17 cellular contexts compared by ENCODE assay signal in the genomic region with DNA sequence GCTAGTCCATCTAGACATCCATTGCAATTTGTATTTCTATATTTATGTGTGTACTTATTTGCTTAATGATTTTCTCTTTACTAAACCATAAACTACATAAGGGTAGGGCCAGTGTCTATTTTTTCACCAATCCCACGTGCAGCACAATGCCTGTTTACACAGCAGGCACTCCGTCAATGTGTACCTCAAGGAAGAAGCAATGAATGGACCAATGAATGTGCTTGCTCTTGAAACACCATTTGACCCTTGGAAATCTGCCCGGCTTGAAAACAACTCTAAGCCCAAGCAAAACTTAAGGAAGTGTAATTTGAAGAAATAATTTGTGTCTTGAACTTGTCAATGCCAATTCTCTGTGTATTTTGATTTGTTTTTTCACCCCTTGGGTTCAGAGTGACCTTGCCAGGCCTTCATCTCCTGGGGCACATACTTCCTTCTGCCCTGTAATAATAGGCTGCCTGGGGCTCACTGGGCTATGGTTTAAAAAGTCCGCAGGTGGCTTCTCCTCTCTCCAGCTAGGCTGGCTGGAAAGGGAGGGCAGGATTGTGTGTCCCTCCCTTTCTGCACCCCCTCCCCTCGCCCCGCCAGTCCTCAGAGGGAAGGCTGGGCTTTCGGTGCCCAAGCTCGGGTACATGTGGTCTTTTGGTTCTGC.
DNase-seq lines count a peak whose midpoint lies in the region; FAIRE-seq and TF ChIP-seq lines count a peak whose summit lies in the region.
"Had no signal": no experiment of that assay in that cellular context is flagged by ENCODE, and none has a peak within 500 bp of the region (broad histone marks: within the 10 kb centered on the region; RNA-seq: fewer than 3 reads in every experiment).

No MANE protein-coding gene starts in this region.

- no peaks in the 10 kb centered on the region for H3K23me2 ChIP-seq in H9 (ENCODE audit: insufficient read length, low read depth, low read length, poor library complexity, severe bottlenecking)

- TF ChIP-seq CTCF in H9 (conservative IDR thresholded peaks at IDR 0.05) = no peak
- no peak for TF ChIP-seq CTCF in GM10248 (IDR thresholded peaks at IDR 0.05; ENCODE audit: control extremely low read depth, extremely low read depth, low read depth, missing control alignments)

- no peak overlapping the region for H2BK15ac ChIP-seq in H9 (ENCODE audit: low read depth, low read length)

- H3K36me3 ChIP-seq in small intestine (ENCODE audit: control insufficient read depth in 2 of 2, insufficient read depth in 2 of 2, low read length in 2 of 2) = no peaks in the 10 kb centered on the region
- H3K36me3 ChIP-seq: gastrocnemius medialis had no signal

- H4K20me1 ChIP-seq in H9 (ENCODE audit: control insufficient read depth, insufficient read depth, insufficient read length) = no peaks in the 10 kb centered on the region

- no peaks in the 10 kb centered on the region for H3K27me3 ChIP-seq in H9 (ENCODE audit: insufficient read depth, low read length)
- no peaks in the 10 kb centered on the region for H3K27me3 ChIP-seq in small intestine (ENCODE audit: control insufficient read depth in 2 of 2, insufficient read depth in 2 of 2, low read length in 2 of 2)
- H3K27me3 ChIP-seq: gastrocnemius medialis had no signal

- no peaks in the 10 kb centered on the region for H3K79me1 ChIP-seq in H9 (ENCODE audit: insufficient read depth, low read depth, low read length, poor library complexity, severe bottlenecking)

- H3K14ac ChIP-seq in H9 (ENCODE audit: insufficient read depth, low read length) = no peak overlapping the region

- DNase-seq in H9 (peak; percentile 22), NCI-H2227 (lab: John Stamatoyannopoulos, UW; ENCODE audit: unreplicated experiment) (peak; percentile 71), fibroblast of gingiva (ENCODE audit: low read depth) (peak; percentile 72), small intestine (peak; percentile 24), GM10248 (ENCODE audit: extremely low spot score) (no peak), RPMI8226 (no peak)
- DNase-seq in stimulated activated CD4-positive, alpha-beta T cell treated with anti-CD3 and anti-CD28 coated beads, Interleukin-4, amount 100 ng/mL, for 4 hours = no peak
- DNase-seq: activated CD8-positive, alpha-beta memory T cell treated with anti-CD3 and anti-CD28 coated beads, Interleukin-2, amount 50 U/mL, for 4 hours; activated naive CD4-positive, alpha-beta T cell treated with anti-CD3 and anti-CD28 coated beads, Interleukin-2, amount 50 U/mL, for 16 hours; effector memory CD4-positive, alpha-beta T cell; gastrocnemius medialis; KBM-7; NCI-H526 treated with DMSO at 0.1 percent for 48 hours; stimulated activated naive CD8-positive, alpha-beta T cell treated with anti-CD3 and anti-CD28 coated beads, Interleukin-15, amount 100 ng/mL, for 72 hours had no signal

- no peak overlapping the region for H3K4me2 ChIP-seq in H9 (ENCODE audit: insufficient read depth, insufficient read length, low read length)

- no peak overlapping the region for H3K4me3 Mint-ChIP-seq in H9
- H3K4me3 Mint-ChIP-seq: stimulated activated naive CD8-positive, alpha-beta T cell treated with anti-CD3 and anti-CD28 coated beads, Interleukin-15, amount 100 ng/mL, for 72 hours had no signal

- no peak overlapping the region for H3K4me3 ChIP-seq in small intestine (ENCODE audit: low read depth in 1 of 2, low read length in 2 of 2)
- H3K4me3 ChIP-seq: gastrocnemius medialis, skin epidermis had no signal

- no peaks in the 10 kb centered on the region; the same call in 1 of the 2 replicates for H3K27me3 Mint-ChIP-seq in H9 (ENCODE audit: low read depth)
- H3K27me3 Mint-ChIP-seq: stimulated activated naive CD8-positive, alpha-beta T cell treated with anti-CD3 and anti-CD28 coated beads, Interleukin-15, amount 100 ng/mL, for 72 hours had no signal

- no peak overlapping the region for H4K5ac ChIP-seq in H9 (ENCODE audit: insufficient read length, low read depth, low read length)

- H3T11ph ChIP-seq in H9 (ENCODE audit: low read length) = no peak overlapping the region

- no peak overlapping the region for H3K27ac ChIP-seq in H9 (ENCODE audit: insufficient read length, low read depth, low read length)
- no peak overlapping the region for H3K27ac ChIP-seq in small intestine (ENCODE audit: low read depth in 1 of 2, low read length in 1 of 2)
- H3K27ac ChIP-seq: gastrocnemius medialis, skin epidermis had no signal

- CTCF ChIA-PET in GM10248 (lab: Yijun Ruan, JAX) = no interaction called here

- H3K9me3 ChIP-seq in H9 (ENCODE audit: control insufficient read depth, low read depth, low read length) (no peaks in the 10 kb centered on the region), small intestine (ENCODE audit: control insufficient read depth, low read depth) (no peaks in the 10 kb centered on the region)
- H3K9me3 ChIP-seq: gastrocnemius medialis had no signal

- H4K8ac ChIP-seq in H9 (replicated peaks; ENCODE audit: insufficient read length, low read depth, low read length) = no peak overlapping the region

- H3K79me2 ChIP-seq in H9 (ENCODE audit: insufficient read depth, low read length) = no peaks in the 10 kb centered on the region

- no peak overlapping the region for H2BK20ac ChIP-seq in H9 (ENCODE audit: low read depth, low read length, poor library complexity, severe bottlenecking)

- no peak overlapping the region for H2BK5ac ChIP-seq in H9 (ENCODE audit: insufficient read length, low read length)

- no peak overlapping the region for H3K56ac ChIP-seq in H9 (ENCODE audit: insufficient read length, low read depth, low read length)

- no peak overlapping the region for H2AFZ ChIP-seq in H9 (ENCODE audit: low read length)

- H3K4me1 Mint-ChIP-seq in H9 = peaks cover 23 to 27% of the 10 kb centered on the region in 2 experiments

- H3K18ac ChIP-seq in H9 (ENCODE audit: insufficient read length, low read depth, low read length) = no peak overlapping the region

- H3K36me3 Mint-ChIP-seq in H9 (ENCODE audit: insufficient read depth in 1 of 3, low read depth in 3 of 3) = peaks cover 5 to 12% (median 5%) of the 10 kb centered on the region in 3 experiments; a peak in 6 of 7 replicates

- no peak overlapping the region for H2BK12ac ChIP-seq in H9 (ENCODE audit: insufficient read length, low read depth, low read length)

- no peak for FAIRE-seq in small intestine (lab: Jason Lieb, UNC)
- FAIRE-seq: bronchial epithelial cell, GM12891 had no signal

- no peak overlapping the region for H3K4ac ChIP-seq in H9 (ENCODE audit: low read depth, low read length)

- H3K9ac ChIP-seq in H9 (ENCODE audit: extremely low read depth, insufficient read length, low read length) = no peak overlapping the region

- H2BK120ac ChIP-seq in H9 (ENCODE audit: low read depth, low read length, poor library complexity, severe bottlenecking) = no peak overlapping the region

- no CpG with 5 or more reads among the region's 8 CpGs for WGBS in H9 (ENCODE audit: extremely low coverage, insufficient read length, low lambda C conversion rate)
- WGBS in small intestine, 3 donors = 67 to 72% (median 70%) methylated on average over 8 of the region's 8 CpGs

- peaks cover 6 to 7% of the 10 kb centered on the region in 2 experiments; a peak in 4 of 5 replicates for H3K9me3 Mint-ChIP-seq in H9

- no peak overlapping the region for H3K23ac ChIP-seq in H9 (ENCODE audit: insufficient read length, low read depth, low read length)

- H2AK5ac ChIP-seq in H9 (ENCODE audit: insufficient read length, low read length) = no peak overlapping the region

- H3K4me1 ChIP-seq in H9 (ENCODE audit: insufficient read depth, low read length) (no peaks in the 10 kb centered on the region), small intestine (ENCODE audit: control insufficient read depth in 2 of 2, insufficient read depth in 1 of 2, low read depth in 1 of 2, low read length in 1 of 2) (no peaks in the 10 kb centered on the region)

- H3K27ac Mint-ChIP-seq in H9 = no peak overlapping the region; a peak in 1 of 7 replicates
- H3K27ac Mint-ChIP-seq: stimulated activated naive CD8-positive, alpha-beta T cell treated with anti-CD3 and anti-CD28 coated beads, Interleukin-15, amount 100 ng/mL, for 72 hours had no signal

- no peak overlapping the region for H4K91ac ChIP-seq in H9 (ENCODE audit: insufficient read length, low read depth, low read length)

- POLR2A ChIA-PET in GM10248 (lab: Yijun Ruan, JAX) = no interaction called here

Comparison
In these comparisons a context has a peak if more than half of its experiments do, and no peak if none do; other contexts are left out.
1. DNase-seq: peak in H9 (single experiment), NCI-H2227 (single experiment), fibroblast of gingiva (single experiment) and small intestine (single experiment); none in stimulated activated CD4-positive, alpha-beta T cell treated with anti-CD3 and anti-CD28 coated beads, Interleukin-4, amount 100 ng/mL, for 4 hours (0 of 2), GM10248 (single experiment) and RPMI8226 (single experiment).